ENCODE assay signal across 8 cellular contexts in genomic region chr16:68843482-68844210, GRCh38. TPM values are rescaled to one million over a fixed set of nuclear protein-coding genes. Genes with fewer than 3 reads are reported as not detected.
DNase-seq lines count a peak whose midpoint lies in the region; FAIRE-seq and TF ChIP-seq lines count a peak whose summit lies in the region.

Gene TANGO6, plus strand, starts transcription at chr16:68843531. Its CDS starts 87 bp downstream, at chr16:68843618.

- DNase-seq in ELF-1 (ENCODE audit: low read depth, low spot score): peak; percentile 93
- peak; percentile 77 for DNase-seq in H54 (ENCODE audit: insufficient read length, low spot score)
- peak; percentile 87 for DNase-seq in LoVo (ENCODE audit: low spot score)
- DNase-seq in SHP77 (lab: John Stamatoyannopoulos, UW): peak; percentile 75 to 81
- peak; percentile 86 for DNase-seq in activated effector memory CD4-positive, alpha-beta T cell treated with Interleukin-2 at 50 U/mL for 16 hours
- DNase-seq in fibroblast of villous mesenchyme (ENCODE audit: low read depth): peak; percentile 67

- H3K27me3 ChIP-seq in neural cell (ENCODE audit: insufficient read depth, low read depth, low read length) (no peaks in the 10 kb centered on the region), stomach smooth muscle (ENCODE audit: control insufficient read depth in 1 of 2, insufficient read depth in 2 of 2, low read length in 2 of 2) (no peaks in the 10 kb centered on the region)

- no peaks in the 10 kb centered on the region for H3F3A ChIP-seq in neural cell (ENCODE audit: insufficient read depth, low read length, poor library complexity, severe bottlenecking)

- TF ChIP-seq CTCF in fibroblast of villous mesenchyme (IDR thresholded peaks at IDR 0.05; ENCODE audit: insufficient read depth, low read depth, low read length) (peak; percentile 37), neural cell (IDR thresholded peaks at IDR 0.05; ENCODE audit: poor library complexity, severe bottlenecking) (peak; percentile 75)

- H3K36me3 ChIP-seq in neural cell (ENCODE audit: insufficient read depth, low read length): no peaks in the 10 kb centered on the region
- H3K36me3 ChIP-seq in stomach smooth muscle (ENCODE audit: control insufficient read depth in 2 of 2, insufficient read depth in 2 of 2, low read length in 2 of 2): no peaks in the 10 kb centered on the region

- H3K9me2 ChIP-seq in neural cell (ENCODE audit: insufficient read depth, low read length): no peaks in the 10 kb centered on the region

- no peak for TF ChIP-seq RAD21 in neural cell (conservative IDR thresholded peaks at IDR 0.05)

- H3K9ac ChIP-seq in neural cell (ENCODE audit: low read length) (peak within 1 kb of the TSS; percentile 95), stomach smooth muscle (ENCODE audit: low read length in 2 of 2) (peak within 1 kb of the TSS; percentile 90 to 93)

- H3K79me2 ChIP-seq in neural cell (replicated peaks; ENCODE audit: insufficient read depth, low read length): no peaks in the 10 kb centered on the region

- FAIRE-seq in H54 (lab: Jason Lieb, UNC): peak; percentile 50

- H3K27ac ChIP-seq in neural cell (ENCODE audit: low read length): peak within 1 kb of the TSS; percentile 92
- peak within 1 kb of the TSS; percentile 70 for H3K27ac ChIP-seq in stomach smooth muscle (ENCODE audit: low read length)

- H3K9me3 ChIP-seq in neural cell (ENCODE audit: low read length): no peaks in the 10 kb centered on the region
- no peaks in the 10 kb centered on the region for H3K9me3 ChIP-seq in stomach smooth muscle (ENCODE audit: control insufficient read depth in 2 of 2, low read length in 2 of 2)

- TF ChIP-seq POLR2A in H54 (IDR thresholded peaks at IDR 0.05; ENCODE audit: low read depth, low read length): peak; percentile 88

- peak within 1 kb of the TSS; percentile 98 for H2AFZ ChIP-seq in neural cell (ENCODE audit: low read depth, low read length)

- H4K20me1 ChIP-seq in neural cell (ENCODE audit: insufficient read depth): no peaks in the 10 kb centered on the region

- H3K4me2 ChIP-seq in neural cell (ENCODE audit: low read length): peak within 1 kb of the TSS; percentile 72

- H3K4me3 ChIP-seq in fibroblast of villous mesenchyme (ENCODE audit: low read depth, low read length) (peak within 1 kb of the TSS; percentile 84), neural cell (ENCODE audit: low read length) (peak within 1 kb of the TSS; percentile 82), stomach smooth muscle (ENCODE audit: low read length in 2 of 2) (peak within 1 kb of the TSS; percentile 90 to 94)

- peaks cover 9% of the 10 kb centered on the region for H3K4me1 ChIP-seq in stomach smooth muscle (ENCODE audit: control insufficient read depth, insufficient read depth, low read length)

- peak; percentile 56 for TF ChIP-seq EP300 in neural cell (conservative IDR thresholded peaks at IDR 0.05; ENCODE audit: poor library complexity, severe bottlenecking)

TF ChIP-seq in neural cell, 6 proteins besides CTCF, POLR2A, EP300 and RAD21:
- peak; percentile 94 for TF ChIP-seq TAF1 (IDR thresholded peaks at IDR 0.05; ENCODE audit: low read depth)
- TF ChIP-seq REST (IDR thresholded peaks at IDR 0.05; ENCODE audit: borderline replicate concordance): peak; percentile 87
- TF ChIP-seq EZH2 (IDR thresholded peaks at IDR 0.05; ENCODE audit: borderline replicate concordance, insufficient read depth, low read length, poor library complexity, severe bottlenecking): no peak
- peak; percentile 91 for TF ChIP-seq MXI1 (conservative IDR thresholded peaks at IDR 0.05; ENCODE audit: poor library complexity, severe bottlenecking)
- TF ChIP-seq SMC3 (conservative IDR thresholded peaks at IDR 0.05; ENCODE audit: poor library complexity): peak; percentile 69
- TF ChIP-seq POLR2AphosphoS5 (IDR thresholded peaks at IDR 0.05): peak; percentile 97

RNA-seq across cellular contexts. Expression of gene TANGO6, which starts in this region (rescaled TPM):
- 26.4 and 37.1 TPM in 2 replicates for total RNA-seq in fibroblast of villous mesenchyme
- polyA plus RNA-seq in neural cell: 9.5 and 11.2 TPM in 2 replicates
- 48.3 and 56.5 TPM in 2 replicates for polyA minus RNA-seq in neural cell

Comparison
In these comparisons a context has a peak if more than half of its experiments do, and no peak if none do; other contexts are left out.
1. Peak in every context shown above with its lines: DNase-seq, H3K4me3 ChIP-seq and H3K27ac ChIP-seq.